7 cellular contexts compared by ENCODE assay signal in the genomic region with DNA sequence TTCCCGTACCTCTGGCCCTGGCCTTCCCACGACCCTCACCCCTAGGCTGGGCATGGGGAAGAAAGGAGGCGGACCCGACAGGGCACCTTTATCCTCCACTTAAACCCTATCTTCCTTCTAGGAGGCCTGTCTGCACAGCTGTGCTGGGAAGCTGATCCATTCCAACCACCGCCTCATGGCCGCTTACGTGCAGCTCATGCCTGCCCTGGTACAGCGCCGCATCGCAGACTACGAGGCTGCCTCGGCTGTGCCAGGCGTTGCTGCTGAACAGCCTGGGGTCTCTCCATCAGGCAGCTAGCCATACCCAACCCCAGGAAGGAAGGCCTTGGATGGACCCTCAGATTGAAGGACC. TPM values are rescaled to one million over a fixed set of nuclear protein-coding genes. Genes with fewer than 3 reads are reported as not detected.
DNase-seq lines count a peak whose midpoint lies in the region; ATAC-seq and TF ChIP-seq lines count a peak whose summit lies in the region.

No MANE protein-coding gene starts in this region.

- peaks cover 32 to 37% of the 10 kb centered on the region in 2 donors for H3K4me1 Mint-ChIP-seq in natural killer cell

- peaks cover 40% of the 10 kb centered on the region for H3K36me3 ChIP-seq in effector memory CD4-positive, alpha-beta T cell (ENCODE audit: control insufficient read depth, insufficient read depth, low read length)

- no peaks in the 10 kb centered on the region for H3K27me3 ChIP-seq in effector memory CD4-positive, alpha-beta T cell (replicated peaks; ENCODE audit: control insufficient read depth, insufficient read depth, low read length, poor library complexity, severe bottlenecking)

- peak overlapping the region; percentile 95 to 99 for H3K27ac Mint-ChIP-seq in natural killer cell

- intact Hi-C loops in natural killer cell (cut with micrococcal nuclease): loop anchor here (1.0 to 5.0 kb wide), 6 partner anchors 92 to 795 kb away; a partner anchor contains a TSS

- no peaks in the 10 kb centered on the region for H3K27me3 Mint-ChIP-seq in natural killer cell (ENCODE audit: low read depth in 2 of 2)

- H3K36me3 Mint-ChIP-seq in natural killer cell: no peaks in the 10 kb centered on the region

- TF ChIP-seq POLR2A in NB4 (IDR thresholded peaks at IDR 0.05; ENCODE audit: extremely low read depth, insufficient read length): no peak

- peak overlapping the region; percentile 88 for H3K27ac ChIP-seq in effector memory CD4-positive, alpha-beta T cell (ENCODE audit: insufficient read depth, low read length, poor library complexity, severe bottlenecking)

- no peak for DNase-seq in NB4 (ENCODE audit: low read depth)
- DNase-seq in effector memory CD4-positive, alpha-beta T cell: no peak
- no peak for DNase-seq in natural killer cell
- no peak for DNase-seq in D341Med (ENCODE audit: low spot score)
- DNase-seq in activated CD4-positive, CD25-positive, alpha-beta regulatory T cell (lab: John Stamatoyannopoulos, UW): no peak
- no peak for DNase-seq in NCI-H2107 treated with DMSO at 0.1 percent for 48 hours (lab: John Stamatoyannopoulos, UW; ENCODE audit: unreplicated experiment)

- no peaks in the 10 kb centered on the region for H3K9me3 Mint-ChIP-seq in natural killer cell

- peak; percentile 1 for ATAC-seq in GM21367 (IDR thresholded peaks at IDR 0.05; ENCODE audit: unreplicated experiment)
- peak in 2 of 3 donors; percentile 1 to 4 for ATAC-seq in natural killer cell

- TF ChIP-seq CTCF in NB4 (IDR thresholded peaks at IDR 0.05; ENCODE audit: low read depth, low read length) (no peak), natural killer cell (IDR thresholded peaks at IDR 0.05) (no peak)

- H3K4me1 ChIP-seq in effector memory CD4-positive, alpha-beta T cell (ENCODE audit: control insufficient read depth, insufficient read depth, low read length, poor library complexity, severe bottlenecking): peaks cover 21% of the 10 kb centered on the region

- H3K9me3 ChIP-seq in effector memory CD4-positive, alpha-beta T cell (ENCODE audit: control insufficient read depth, low read length): no peaks in the 10 kb centered on the region

- H3K4me3 ChIP-seq in NB4 (ENCODE audit: low read depth, low read length): peak overlapping the region; percentile 99
- peak overlapping the region; percentile 74 for H3K4me3 ChIP-seq in effector memory CD4-positive, alpha-beta T cell (ENCODE audit: insufficient read depth, low read depth, low read length, poor library complexity, severe bottlenecking)

- peak overlapping the region; percentile 91 for H3K4me3 Mint-ChIP-seq in natural killer cell

RNA-seq across cellular contexts. Expression of a gene that starts 0.6 kb away (rescaled TPM):
- total RNA-seq in natural killer cell: 10 to 100 TPM; 69.6 to 92.8 (median 71.4) TPM

RNA-seq across cellular contexts. Expression of a gene that starts 0.8 kb away (rescaled TPM):
- total RNA-seq in natural killer cell: 10 to 100 TPM; 44.7 to 62.3 (median 51.4) TPM

RNA-seq across cellular contexts. Expression of a gene that starts 8.2 kb away (rescaled TPM):
- 10 to 100 TPM; 26.4 to 30.9 (median 26.5) TPM for total RNA-seq in natural killer cell

RNA-seq across cellular contexts. Expression of a gene that starts 15.2 kb away (rescaled TPM):
- 10 to 100 TPM; 29.6 to 38.3 (median 31.4) TPM for total RNA-seq in natural killer cell

RNA-seq across cellular contexts. Expression of a gene that starts 41.1 kb away (rescaled TPM):
- total RNA-seq in natural killer cell: 1 to 10 TPM in 1 of 3 donors, under 1 TPM in 2; 0.35 to 1.5 (median 0.98) TPM
